Comparison of ENCODE assay signal across 15 cellular contexts in the genomic region with DNA sequence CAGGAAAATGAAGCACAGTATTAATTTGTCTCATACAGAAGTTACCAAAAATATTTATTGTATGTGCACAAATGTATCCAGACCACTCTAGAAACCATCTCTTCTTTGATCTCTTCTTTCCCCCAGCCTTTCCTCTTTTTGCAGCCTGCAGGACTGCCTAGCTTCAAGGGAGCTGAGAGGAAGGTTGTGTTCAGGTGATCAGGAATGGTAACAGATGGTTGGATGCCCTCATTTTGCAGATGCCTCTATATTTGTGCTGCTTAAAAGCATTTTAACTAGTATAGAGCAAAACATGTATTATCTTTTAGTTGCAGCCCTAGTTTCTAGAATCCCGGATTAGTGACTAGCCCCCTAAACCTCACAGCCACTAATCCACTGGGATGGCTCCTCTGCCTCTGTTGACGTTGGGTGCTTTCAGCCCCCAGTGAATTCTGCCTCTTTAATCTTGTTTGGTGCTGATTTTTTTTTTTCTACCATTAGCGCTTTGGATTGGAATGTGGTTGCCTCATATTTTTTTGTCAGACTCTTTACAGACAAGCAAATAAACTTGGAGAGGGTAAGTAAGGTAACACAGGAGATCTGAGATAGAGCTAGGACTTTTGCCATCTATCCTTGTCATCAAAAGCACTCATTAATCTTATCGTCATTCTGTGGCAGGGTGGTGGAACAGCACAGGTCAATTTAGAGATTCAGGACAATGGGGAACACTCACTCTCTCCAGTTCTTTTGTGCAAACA.
DNase-seq lines count a peak whose midpoint lies in the region; ATAC-seq and TF ChIP-seq lines count a peak whose summit lies in the region.
"Had no signal": no experiment of that assay in that cellular context is flagged by ENCODE, and none has a peak within 500 bp of the region (broad histone marks: within the 10 kb centered on the region; RNA-seq: fewer than 3 reads in every experiment).

No MANE protein-coding gene starts in this region.

- peaks cover 7% of the 10 kb centered on the region for H3K9me3 Mint-ChIP-seq in type B pancreatic cell
- H3K9me3 Mint-ChIP-seq: T-helper 1 cell treated with Interleukin-12 subunit alpha and Interleukin-12 subunit beta and Interleukin-4 antibody, amounts not matched to agents 30 μg/mL and 1 μg/mL, for 36 hours had no signal

- TF ChIP-seq CTCF in VCaP (conservative IDR thresholded peaks at IDR 0.05): no peak
- TF ChIP-seq CTCF in type B pancreatic cell (conservative IDR thresholded peaks at IDR 0.05): no peak
- TF ChIP-seq CTCF in gastroesophageal sphincter (IDR thresholded peaks at IDR 0.05): no peak

- no peak for TF ChIP-seq POLR2A in gastroesophageal sphincter (IDR thresholded peaks at IDR 0.05)

- peaks cover 20% of the 10 kb centered on the region for H3K4me1 Mint-ChIP-seq in type B pancreatic cell (ENCODE audit: unreplicated experiment)
- H3K4me1 Mint-ChIP-seq: activated CD4-positive, alpha-beta T cell treated with anti-CD3 and anti-CD28 coated beads, Interleukin-2, amount 10 ng/mL, durations not matched to agents 24 days and 14 days; activated T-helper 17 cell treated with anti-CD3 and anti-CD28 coated beads, Interleukin-2, amount 50 U/mL, for 72 hours; memory B cell had no signal

- no peaks in the 10 kb centered on the region for H3K36me3 Mint-ChIP-seq in type B pancreatic cell
- H3K36me3 Mint-ChIP-seq: memory B cell had no signal

- peaks cover 0 to 6% (median 0%) of the 10 kb centered on the region in 3 donors for H3K9me3 ChIP-seq in gastroesophageal sphincter

- no peaks in the 10 kb centered on the region for H3K36me3 ChIP-seq in gastroesophageal sphincter
- H3K36me3 ChIP-seq: HAP-1 had no signal

- TF ChIP-seq EP300 in gastroesophageal sphincter (IDR thresholded peaks at IDR 0.05): no peak

- no peaks in the 10 kb centered on the region for H3K4me1 ChIP-seq in gastroesophageal sphincter

- WGBS in gastroesophageal sphincter (ENCODE audit: low coverage in 1 of 2), 2 donors: 21 to 30% methylated on average over 2 to 4 of the region's 4 CpGs

- peak overlapping the region; percentile 70 for H3K27ac ChIP-seq in VCaP
- no peak overlapping the region for H3K27ac ChIP-seq in gastroesophageal sphincter

- peak overlapping the region; percentile 12 for H3K4me3 Mint-ChIP-seq in type B pancreatic cell
- H3K4me3 Mint-ChIP-seq: activated CD4-positive, alpha-beta T cell treated with anti-CD3 and anti-CD28 coated beads, Interleukin-2, amount 10 ng/mL, durations not matched to agents 24 days and 14 days; activated T-helper 17 cell treated with anti-CD3 and anti-CD28 coated beads, Interleukin-2, amount 50 U/mL, for 72 hours; memory B cell; T-helper 1 cell treated with Interleukin-12 subunit alpha and Interleukin-12 subunit beta and Interleukin-4 antibody, amounts not matched to agents 30 μg/mL and 1 μg/mL, for 36 hours had no signal

- no peaks in the 10 kb centered on the region for H3K27me3 ChIP-seq in gastroesophageal sphincter

- no peak for DNase-seq in HEK293T (ENCODE audit: extremely low spot score)
- DNase-seq in left lobe of liver (ENCODE audit: low spot score): no peak
- DNase-seq in type B pancreatic cell (ENCODE audit: extremely low spot score, unreplicated experiment): no peak
- DNase-seq in NCI-H526 treated with DMSO at 0.1 percent for 48 hours (lab: John Stamatoyannopoulos, UW): no peak
- no peak for DNase-seq in NCI-H1436 treated with DMSO at 0.1 percent for 48 hours (lab: John Stamatoyannopoulos, UW)
- DNase-seq: activated CD4-positive, alpha-beta T cell treated with anti-CD3 and anti-CD28 coated beads, Interleukin-2, amount 10 ng/mL, durations not matched to agents 24 days and 14 days; KBM-7; NCI-H2081; PC-3 had no signal

- ATAC-seq in left lobe of liver: peak; percentile 59
- ATAC-seq in gastroesophageal sphincter: no peak
- ATAC-seq: activated T-helper 17 cell treated with anti-CD3 and anti-CD28 coated beads, Interleukin-2, amount 50 U/mL, for 72 hours; PC-3 had no signal

- no peak overlapping the region for H3K4me3 ChIP-seq in gastroesophageal sphincter
- H3K4me3 ChIP-seq: HAP-1 had no signal

- CTCF ChIA-PET in HEK293T (lab: Yijun Ruan, JAX): no interaction called here

- POLR2A ChIA-PET in HEK293T (lab: Yijun Ruan, JAX): no interaction called here

- H3K27me3 Mint-ChIP-seq in type B pancreatic cell: no peaks in the 10 kb centered on the region

- H3K27ac Mint-ChIP-seq in type B pancreatic cell: peak overlapping the region; percentile 75
- H3K27ac Mint-ChIP-seq: activated CD4-positive, alpha-beta T cell treated with anti-CD3 and anti-CD28 coated beads, Interleukin-2, amount 10 ng/mL, durations not matched to agents 24 days and 14 days; activated T-helper 17 cell treated with anti-CD3 and anti-CD28 coated beads, Interleukin-2, amount 50 U/mL, for 72 hours; memory B cell; T-helper 1 cell treated with Interleukin-12 subunit alpha and Interleukin-12 subunit beta and Interleukin-4 antibody, amounts not matched to agents 30 μg/mL and 1 μg/mL, for 36 hours had no signal

TF ChIP-seq in HEK293T, 16 proteins besides CTCF, POLR2A, EP300 and RAD21:
- TF ChIP-seq TARDBP (IDR thresholded peaks at IDR 0.05) (no peak), ARNT (IDR thresholded peaks at IDR 0.05) (no peak), SP1 (IDR thresholded peaks at IDR 0.05) (no peak)
- TF ChIP-seq, protein P1, sequence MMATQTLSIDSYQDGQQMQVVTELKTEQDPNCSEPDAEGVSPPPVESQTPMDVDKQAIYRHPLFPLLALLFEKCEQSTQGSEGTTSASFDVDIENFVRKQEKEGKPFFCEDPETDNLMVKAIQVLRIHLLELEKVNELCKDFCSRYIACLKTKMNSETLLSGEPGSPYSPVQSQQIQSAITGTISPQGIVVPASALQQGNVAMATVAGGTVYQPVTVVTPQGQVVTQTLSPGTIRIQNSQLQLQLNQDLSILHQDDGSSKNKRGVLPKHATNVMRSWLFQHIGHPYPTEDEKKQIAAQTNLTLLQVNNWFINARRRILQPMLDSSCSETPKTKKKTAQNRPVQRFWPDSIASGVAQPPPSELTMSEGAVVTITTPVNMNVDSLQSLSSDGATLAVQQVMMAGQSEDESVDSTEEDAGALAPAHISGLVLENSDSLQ (IDR thresholded peaks at IDR 0.05): peak; percentile 48; the same call in 1 of the 2 replicates
